In genomic region chr3:15356651-15357061, GRCh38 we compare ENCODE assay signal across 7 cellular contexts. TPM values are rescaled to one million over a fixed set of nuclear protein-coding genes. Genes with fewer than 3 reads are reported as not detected.
DNase-seq lines count a peak whose midpoint lies in the region; ATAC-seq, FAIRE-seq and TF ChIP-seq lines count a peak whose summit lies in the region.
"Not testable (repeated sequence)": the region's sequence is repeated elsewhere in the genome, so short reads cannot be mapped to it uniquely, and the experiment has no call there.

No MANE protein-coding gene starts in this region.

- ATAC-seq in WTC11: peak; percentile 47; the same call in 1 of the 2 replicates

- not testable (repeated sequence) for H3K27me3 Mint-ChIP-seq in WTC11 (ENCODE audit: low read depth); activated T-helper 1 cell treated with anti-CD3 and anti-CD28 coated beads, Interleukin-12 subunit alpha, Interleukin-12 subunit beta, Interleukin-2, Interleukin-4 antibody, amounts not matched to agents 30 ng/mL and 10 ng/mL and 1 ng/mL, durations not matched to agents 14 hours and 24 hours and 36 hours (ENCODE audit: insufficient read depth); progenitor cell of endocrine pancreas

- TF ChIP-seq CTCF in WTC11 (IDR thresholded peaks at IDR 0.05); breast epithelium (IDR thresholded peaks at IDR 0.05); progenitor cell of endocrine pancreas (IDR thresholded peaks at IDR 0.05; ENCODE audit: unreplicated experiment): not testable (repeated sequence)

- peak overlapping the region; percentile 81 for H3K27ac ChIP-seq in breast epithelium

- peak overlapping the region in 1 of 3 donors; percentile 22 for H3K4me3 ChIP-seq in breast epithelium

- peaks cover 0 to 19% of the 10 kb centered on the region in 2 donors for H3K4me1 ChIP-seq in breast epithelium

- H3K36me3 ChIP-seq in breast epithelium: not testable (repeated sequence)

- H3K4me3 Mint-ChIP-seq in WTC11; progenitor cell of endocrine pancreas (ENCODE audit: low read depth): not testable (repeated sequence)
- peak overlapping the region; percentile 51 for H3K4me3 Mint-ChIP-seq in activated T-helper 1 cell treated with anti-CD3 and anti-CD28 coated beads, Interleukin-12 subunit alpha, Interleukin-12 subunit beta, Interleukin-2, Interleukin-4 antibody, amounts not matched to agents 30 ng/mL and 10 ng/mL and 1 ng/mL, durations not matched to agents 14 hours and 24 hours and 36 hours

- not testable (repeated sequence) for FAIRE-seq in GM12891 (lab: Jason Lieb, UNC)

- intact Hi-C loops in activated T-helper 1 cell treated with anti-CD3 and anti-CD28 coated beads, Interleukin-12 subunit alpha, Interleukin-12 subunit beta, Interleukin-2, Interleukin-4 antibody, amounts not matched to agents 30 ng/mL and 10 ng/mL and 1 ng/mL, durations not matched to agents 14 hours and 24 hours and 36 hours (cut with micrococcal nuclease): loop anchor here (1.0 to 2.0 kb wide), 4 partner anchors 22 to 258 kb away; partner anchors contain the start of genes RBSN and SH3BP5
- intact Hi-C loops in breast epithelium (cut with DNase I; ENCODE audit: low total_unique reads): not testable (repeated sequence)

- H3K36me3 Mint-ChIP-seq in WTC11; activated T-helper 1 cell treated with anti-CD3 and anti-CD28 coated beads, Interleukin-12 subunit alpha, Interleukin-12 subunit beta, Interleukin-2, Interleukin-4 antibody, amounts not matched to agents 30 ng/mL and 10 ng/mL and 1 ng/mL, durations not matched to agents 14 hours and 24 hours and 36 hours (ENCODE audit: low read depth); progenitor cell of endocrine pancreas (ENCODE audit: insufficient read depth): not testable (repeated sequence)

- peaks cover 13% of the 10 kb centered on the region for H3K9me3 Mint-ChIP-seq in WTC11
- not testable (repeated sequence) for H3K9me3 Mint-ChIP-seq in activated T-helper 1 cell treated with anti-CD3 and anti-CD28 coated beads, Interleukin-12 subunit alpha, Interleukin-12 subunit beta, Interleukin-2, Interleukin-4 antibody, amounts not matched to agents 30 ng/mL and 10 ng/mL and 1 ng/mL, durations not matched to agents 14 hours and 24 hours and 36 hours; progenitor cell of endocrine pancreas (ENCODE audit: low read depth)

- CTCF ChIA-PET in WTC11 (lab: Charles Lee): not testable (repeated sequence)

- TF ChIP-seq POLR2A in GM12891 (IDR thresholded peaks at IDR 0.05; ENCODE audit: low read depth, low read length); breast epithelium (IDR thresholded peaks at IDR 0.05): not testable (repeated sequence)

- H3K27ac Mint-ChIP-seq in WTC11 (peak overlapping the region; percentile 20), progenitor cell of endocrine pancreas (peak overlapping the region; percentile 47)
- H3K27ac Mint-ChIP-seq in activated T-helper 1 cell treated with anti-CD3 and anti-CD28 coated beads, Interleukin-12 subunit alpha, Interleukin-12 subunit beta, Interleukin-2, Interleukin-4 antibody, amounts not matched to agents 30 ng/mL and 10 ng/mL and 1 ng/mL, durations not matched to agents 14 hours and 24 hours and 36 hours: peak overlapping the region; percentile 93

- POLR2A ChIA-PET in WTC11 (lab: Charles Lee): not testable (repeated sequence)

- not testable (repeated sequence) for H3K9me3 ChIP-seq in breast epithelium

- H3K27me3 ChIP-seq in breast epithelium: not testable (repeated sequence)

- not testable (repeated sequence) for DNase-seq in GM12891 (ENCODE audit: insufficient read length, low spot score); WTC11 (ENCODE audit: low spot score); activated T-helper 1 cell treated with anti-CD3 and anti-CD28 coated beads, Interleukin-12 subunit alpha, Interleukin-12 subunit beta, Interleukin-2, Interleukin-4 antibody, amounts not matched to agents 30 ng/mL and 10 ng/mL and 1 ng/mL, durations not matched to agents 14 hours and 24 hours and 36 hours (ENCODE audit: low spot score); breast epithelium (ENCODE audit: low spot score in 2 of 2); progenitor cell of endocrine pancreas (ENCODE audit: low spot score, unreplicated experiment)
- DNase-seq in NCI-H146 (lab: John Stamatoyannopoulos, UW) (peak; percentile 42), lung microvascular endothelial cell (ENCODE audit: low read depth in 2 of 2) (peak; percentile 36 to 87)

- peaks cover 20% of the 10 kb centered on the region for H3K4me1 Mint-ChIP-seq in WTC11
- peaks cover 48% of the 10 kb centered on the region for H3K4me1 Mint-ChIP-seq in activated T-helper 1 cell treated with anti-CD3 and anti-CD28 coated beads, Interleukin-12 subunit alpha, Interleukin-12 subunit beta, Interleukin-2, Interleukin-4 antibody, amounts not matched to agents 30 ng/mL and 10 ng/mL and 1 ng/mL, durations not matched to agents 14 hours and 24 hours and 36 hours (ENCODE audit: low read depth)
- not testable (repeated sequence) for H3K4me1 Mint-ChIP-seq in progenitor cell of endocrine pancreas (ENCODE audit: low read depth)

TF ChIP-seq in GM12891, 5 proteins besides CTCF, POLR2A, EP300 and RAD21:
- 0 out of 2 replicates have a peak, but pooled peaks have one; percentile 2 for TF ChIP-seq SPI1 (IDR thresholded peaks at IDR 0.05; ENCODE audit: low read depth, low read length)

RNA-seq across cellular contexts. Expression of gene SH3BP5, which starts 24.3 kb away (rescaled TPM):
- 14.1 TPM for polyA plus RNA-seq in GM12891 (2012; ENCODE audit: low read depth, missing spikeins)
- total RNA-seq in WTC11 (2021) (5.1 to 7.2 TPM (median 5.9 TPM) in 3 replicates), breast epithelium (10 to 100 TPM; 56.9 to 96.2 (median 83.2) TPM), lung microvascular endothelial cell (42.3 and 43.4 TPM in 2 replicates), progenitor cell of endocrine pancreas (11.6 and 14.7 TPM in 2 replicates)
- 28.0 and 30.3 TPM in 2 replicates for total RNA-seq in activated T-helper 1 cell treated with anti-CD3 and anti-CD28 coated beads, Interleukin-12 subunit alpha, Interleukin-12 subunit beta, Interleukin-2, Interleukin-4 antibody, amounts not matched to agents 30 ng/mL and 10 ng/mL and 1 ng/mL, durations not matched to agents 14 hours and 24 hours and 36 hours

Comparison
In these comparisons a context has a peak if more than half of its experiments do, and no peak if none do; other contexts are left out.
1. H3K27ac Mint-ChIP-seq: peak in every context shown above with its lines; median percentile 93 in activated T-helper 1 cell treated with anti-CD3 and anti-CD28 coated beads, Interleukin-12 subunit alpha, Interleukin-12 subunit beta, Interleukin-2, Interleukin-4 antibody, amounts not matched to agents 30 ng/mL and 10 ng/mL and 1 ng/mL, durations not matched to agents 14 hours and 24 hours and 36 hours; 47 in progenitor cell of endocrine pancreas; 20 in WTC11.